In genomic region chr4:141158219-141158618, GRCh38 we compare ENCODE assay signal across 9 cellular contexts.
A peak's percentile ranks its signal among the peaks of the same experiment; 100 is the strongest.
DNase-seq lines count a peak whose midpoint lies in the region; ATAC-seq and TF ChIP-seq lines count a peak whose summit lies in the region.
"Had no signal": no experiment of that assay in that cellular context is flagged by ENCODE, and none has a peak within 500 bp of the region (broad histone marks: within the 10 kb centered on the region; RNA-seq: fewer than 3 reads in every experiment).

No MANE protein-coding gene starts in this region.

- H3K9me3 Mint-ChIP-seq in nephron, result peaks cover 6% of the 10 kb centered on the region

- DNase-seq in NCI-H2171 treated with DMSO at 0.1 percent for 48 hours (lab: John Stamatoyannopoulos, UW), result peak; percentile 10
- DNase-seq in NCI-H2171 (lab: John Stamatoyannopoulos, UW), result no peak
- peak; percentile 2 to 24 for DNase-seq in NCI-H1930 (lab: John Stamatoyannopoulos, UW)
- peak; percentile 70 for DNase-seq in cerebellar cortex (ENCODE audit: low spot score)
- no peak for DNase-seq in amygdala (lab: John Stamatoyannopoulos, UW)
- no peak for DNase-seq in central memory CD4-positive, alpha-beta T cell

- H3K36me3 Mint-ChIP-seq in nephron (ENCODE audit: low read depth), result no peaks in the 10 kb centered on the region
- H3K36me3 Mint-ChIP-seq: CD4-positive, alpha-beta memory T cell had no signal

- H3K4me1 Mint-ChIP-seq in nephron, result no peaks in the 10 kb centered on the region
- H3K4me1 Mint-ChIP-seq: CD4-positive, alpha-beta memory T cell had no signal

- peak; percentile 62 to 72 (median 65) for TF ChIP-seq CTCF in nephron (IDR thresholded peaks at IDR 0.05; ENCODE audit: unreplicated experiment in 3 of 3)

- H3K27ac Mint-ChIP-seq in nephron, result no peak overlapping the region
- H3K27ac Mint-ChIP-seq: CD4-positive, alpha-beta memory T cell had no signal

- peaks cover 1% of the 10 kb centered on the region for H3K27me3 Mint-ChIP-seq in nephron (ENCODE audit: low read depth)

- H3K4me3 Mint-ChIP-seq in nephron, result no peak overlapping the region
- H3K4me3 Mint-ChIP-seq: CD4-positive, alpha-beta memory T cell had no signal

- ATAC-seq in GM21528 (IDR thresholded peaks at IDR 0.05; ENCODE audit: low FRiP score, unreplicated experiment), result no peak

Comparison
In these comparisons a context has a peak if more than half of its experiments do, and no peak if none do; other contexts are left out.
1. DNase-seq: peak in NCI-H2171 treated with DMSO at 0.1 percent for 48 hours (single experiment), NCI-H1930 (2 of 2) and cerebellar cortex (single experiment); none in NCI-H2171 (single experiment), amygdala (0 of 56) and central memory CD4-positive, alpha-beta T cell (single experiment).